Comparison of ENCODE assay signal across 8 cellular contexts in the genomic region with DNA sequence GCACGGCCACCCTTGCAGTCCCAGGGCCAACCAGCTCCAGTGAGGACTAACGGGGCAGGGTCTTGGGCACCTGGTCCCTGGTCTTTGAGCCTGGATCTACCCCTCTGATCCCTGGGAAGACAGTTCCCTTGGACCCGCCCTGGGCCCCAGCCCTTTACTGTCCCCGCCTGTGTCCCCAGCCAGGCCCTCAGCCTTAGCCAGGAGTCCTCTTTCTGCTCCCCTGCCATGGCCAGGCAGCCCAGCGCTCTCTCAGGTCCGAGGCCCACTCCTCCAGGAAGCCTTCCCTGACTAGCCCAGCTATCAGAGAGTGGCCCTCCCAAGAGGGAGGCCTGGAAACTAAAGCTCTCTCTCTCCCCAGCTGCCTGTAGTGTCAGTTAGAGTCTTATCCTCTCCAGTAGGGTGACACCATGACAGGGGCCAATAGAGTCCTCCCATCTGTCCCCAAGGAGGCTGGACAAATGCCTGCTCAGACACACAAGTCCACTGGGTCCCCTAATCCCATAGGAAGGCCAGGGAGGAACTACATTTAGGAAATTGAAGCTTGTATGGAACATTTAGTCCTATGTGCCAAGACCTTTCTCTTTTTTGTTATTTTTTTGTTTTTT.
DNase-seq lines count a peak whose midpoint lies in the region; ATAC-seq and TF ChIP-seq lines count a peak whose summit lies in the region.
"Not testable (repeated sequence)": the region's sequence is repeated elsewhere in the genome, so short reads cannot be mapped to it uniquely, and the experiment has no call there.

No MANE protein-coding gene starts in this region.

- not testable (repeated sequence) for H3K4me3 ChIP-seq in heart right ventricle

- not testable (repeated sequence) for H3K27me3 ChIP-seq in heart right ventricle

- H3K4me1 ChIP-seq in heart right ventricle, result not testable (repeated sequence)

- H3K4me1 Mint-ChIP-seq in stimulated activated naive B cell treated with anti-CD40 and anti-IgM and Interleukin-4, amounts not matched to agents 10 μg/mL and 1 μg/mL and 100 μg/mL, for 72 hours, result not testable (repeated sequence)

- H3K36me3 Mint-ChIP-seq in stimulated activated naive B cell treated with anti-CD40 and anti-IgM and Interleukin-4, amounts not matched to agents 10 μg/mL and 1 μg/mL and 100 μg/mL, for 72 hours, result not testable (repeated sequence)

- WGBS in heart right ventricle, 2 donors, result no CpG with 5 or more reads among the region's 6 CpGs

- H3K27me3 Mint-ChIP-seq in stimulated activated naive B cell treated with anti-CD40 and anti-IgM and Interleukin-4, amounts not matched to agents 10 μg/mL and 1 μg/mL and 100 μg/mL, for 72 hours, result not testable (repeated sequence)

- not testable (repeated sequence) for DNase-seq in heart right ventricle; stimulated activated naive B cell treated with anti-CD40 and anti-IgM and Interleukin-4, amounts not matched to agents 10 μg/mL and 1 μg/mL and 100 μg/mL, for 72 hours

- ATAC-seq in GM18868 (IDR thresholded peaks at IDR 0.05; ENCODE audit: unreplicated experiment) (peak; percentile 29), GM19455 (IDR thresholded peaks at IDR 0.05; ENCODE audit: unreplicated experiment) (peak; percentile 44), GM21723 (IDR thresholded peaks at IDR 0.05; ENCODE audit: unreplicated experiment) (peak; percentile 51), HG02870 (IDR thresholded peaks at IDR 0.05; ENCODE audit: unreplicated experiment) (peak; percentile 29), HG03108 (IDR thresholded peaks at IDR 0.05; ENCODE audit: unreplicated experiment) (peak; percentile 29), HG03565 (IDR thresholded peaks at IDR 0.05; ENCODE audit: unreplicated experiment) (peak; percentile 35), heart right ventricle (peak in 7 of 8 donors; percentile 19 to 47 (median 30))
- peak; percentile 52 to 58 for ATAC-seq in stimulated activated naive B cell treated with anti-CD40 and anti-IgM and Interleukin-4, amounts not matched to agents 10 μg/mL and 1 μg/mL and 100 μg/mL, for 72 hours (replicated peaks)

- intact Hi-C loops in heart right ventricle (cut with DNase I), result not testable (repeated sequence)

- not testable (repeated sequence) for H3K36me3 ChIP-seq in heart right ventricle

- TF ChIP-seq CTCF in heart right ventricle (IDR thresholded peaks at IDR 0.05), result not testable (repeated sequence)

- H3K9me3 ChIP-seq in heart right ventricle, result not testable (repeated sequence)

- not testable (repeated sequence) for H3K27ac ChIP-seq in heart right ventricle

- not testable (repeated sequence) for H3K9me3 Mint-ChIP-seq in stimulated activated naive B cell treated with anti-CD40 and anti-IgM and Interleukin-4, amounts not matched to agents 10 μg/mL and 1 μg/mL and 100 μg/mL, for 72 hours

- not testable (repeated sequence) for H3K4me3 Mint-ChIP-seq in stimulated activated naive B cell treated with anti-CD40 and anti-IgM and Interleukin-4, amounts not matched to agents 10 μg/mL and 1 μg/mL and 100 μg/mL, for 72 hours

- H3K27ac Mint-ChIP-seq in stimulated activated naive B cell treated with anti-CD40 and anti-IgM and Interleukin-4, amounts not matched to agents 10 μg/mL and 1 μg/mL and 100 μg/mL, for 72 hours, result not testable (repeated sequence)
